In the genomic region with DNA sequence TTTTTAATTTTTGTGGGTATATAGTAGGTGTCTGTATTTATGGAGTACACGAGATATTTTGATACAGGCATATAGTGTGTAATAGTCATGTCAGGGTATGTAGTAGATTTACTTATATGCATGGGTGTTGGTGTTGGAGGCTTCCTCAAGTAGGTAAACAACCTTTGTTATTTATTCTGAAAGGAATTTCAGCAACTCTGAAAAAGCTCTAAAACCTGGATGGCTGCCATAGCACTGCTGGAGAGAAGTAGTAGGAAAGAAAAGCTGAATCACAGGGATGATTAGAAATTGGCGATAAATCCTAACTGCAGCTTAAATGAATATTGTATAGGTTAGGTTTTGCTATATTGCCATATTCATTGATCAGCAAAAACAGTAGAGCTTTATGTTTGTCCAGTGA, we compare ENCODE assay signal across 1 cellular context.
TF ChIP-seq lines count a peak whose summit lies in the region.

No MANE protein-coding gene starts in this region.

TF ChIP-seq in K562, 482 proteins besides CTCF, POLR2A, EP300 and RAD21:
- no peak for TF ChIP-seq RUNX1 (IDR thresholded peaks at IDR 0.05; ENCODE audit: low read depth)
- TF ChIP-seq ZNF316 (IDR thresholded peaks at IDR 0.05) = 0 out of 2 replicates have a peak, but pooled peaks have one; percentile 26
